1 cellular context compared by ENCODE assay signal in the genomic region with DNA sequence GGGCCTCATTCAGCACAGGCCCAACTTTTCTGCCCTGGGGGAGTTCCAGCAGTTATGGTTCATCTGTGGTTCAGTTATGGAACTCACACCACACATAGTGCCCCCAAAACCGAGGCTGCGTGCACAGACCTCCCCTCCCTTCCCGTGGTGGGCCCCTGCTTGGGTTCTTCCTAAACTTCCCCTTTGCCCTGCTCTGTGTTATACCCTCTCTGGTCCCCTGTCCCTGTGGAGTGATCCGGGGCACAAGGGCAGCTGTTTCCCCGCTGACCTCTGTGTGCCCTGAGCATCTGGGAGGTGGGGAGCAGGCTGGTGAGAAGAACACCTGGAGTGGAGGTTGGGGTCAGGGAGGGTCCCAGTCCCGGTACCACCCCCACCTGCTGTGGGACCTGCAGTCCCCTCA.
TF ChIP-seq lines count a peak whose summit lies in the region.

No MANE protein-coding gene starts in this region.

TF ChIP-seq in H1, 55 proteins besides CTCF, POLR2A, EP300 and RAD21:
- TF ChIP-seq TEAD4 (IDR thresholded peaks at IDR 0.05; ENCODE audit: low read depth, low read length): no peak
- TF ChIP-seq SRF (IDR thresholded peaks at IDR 0.05; ENCODE audit: low read depth, low read length): no peak
- TF ChIP-seq, protein P1, sequence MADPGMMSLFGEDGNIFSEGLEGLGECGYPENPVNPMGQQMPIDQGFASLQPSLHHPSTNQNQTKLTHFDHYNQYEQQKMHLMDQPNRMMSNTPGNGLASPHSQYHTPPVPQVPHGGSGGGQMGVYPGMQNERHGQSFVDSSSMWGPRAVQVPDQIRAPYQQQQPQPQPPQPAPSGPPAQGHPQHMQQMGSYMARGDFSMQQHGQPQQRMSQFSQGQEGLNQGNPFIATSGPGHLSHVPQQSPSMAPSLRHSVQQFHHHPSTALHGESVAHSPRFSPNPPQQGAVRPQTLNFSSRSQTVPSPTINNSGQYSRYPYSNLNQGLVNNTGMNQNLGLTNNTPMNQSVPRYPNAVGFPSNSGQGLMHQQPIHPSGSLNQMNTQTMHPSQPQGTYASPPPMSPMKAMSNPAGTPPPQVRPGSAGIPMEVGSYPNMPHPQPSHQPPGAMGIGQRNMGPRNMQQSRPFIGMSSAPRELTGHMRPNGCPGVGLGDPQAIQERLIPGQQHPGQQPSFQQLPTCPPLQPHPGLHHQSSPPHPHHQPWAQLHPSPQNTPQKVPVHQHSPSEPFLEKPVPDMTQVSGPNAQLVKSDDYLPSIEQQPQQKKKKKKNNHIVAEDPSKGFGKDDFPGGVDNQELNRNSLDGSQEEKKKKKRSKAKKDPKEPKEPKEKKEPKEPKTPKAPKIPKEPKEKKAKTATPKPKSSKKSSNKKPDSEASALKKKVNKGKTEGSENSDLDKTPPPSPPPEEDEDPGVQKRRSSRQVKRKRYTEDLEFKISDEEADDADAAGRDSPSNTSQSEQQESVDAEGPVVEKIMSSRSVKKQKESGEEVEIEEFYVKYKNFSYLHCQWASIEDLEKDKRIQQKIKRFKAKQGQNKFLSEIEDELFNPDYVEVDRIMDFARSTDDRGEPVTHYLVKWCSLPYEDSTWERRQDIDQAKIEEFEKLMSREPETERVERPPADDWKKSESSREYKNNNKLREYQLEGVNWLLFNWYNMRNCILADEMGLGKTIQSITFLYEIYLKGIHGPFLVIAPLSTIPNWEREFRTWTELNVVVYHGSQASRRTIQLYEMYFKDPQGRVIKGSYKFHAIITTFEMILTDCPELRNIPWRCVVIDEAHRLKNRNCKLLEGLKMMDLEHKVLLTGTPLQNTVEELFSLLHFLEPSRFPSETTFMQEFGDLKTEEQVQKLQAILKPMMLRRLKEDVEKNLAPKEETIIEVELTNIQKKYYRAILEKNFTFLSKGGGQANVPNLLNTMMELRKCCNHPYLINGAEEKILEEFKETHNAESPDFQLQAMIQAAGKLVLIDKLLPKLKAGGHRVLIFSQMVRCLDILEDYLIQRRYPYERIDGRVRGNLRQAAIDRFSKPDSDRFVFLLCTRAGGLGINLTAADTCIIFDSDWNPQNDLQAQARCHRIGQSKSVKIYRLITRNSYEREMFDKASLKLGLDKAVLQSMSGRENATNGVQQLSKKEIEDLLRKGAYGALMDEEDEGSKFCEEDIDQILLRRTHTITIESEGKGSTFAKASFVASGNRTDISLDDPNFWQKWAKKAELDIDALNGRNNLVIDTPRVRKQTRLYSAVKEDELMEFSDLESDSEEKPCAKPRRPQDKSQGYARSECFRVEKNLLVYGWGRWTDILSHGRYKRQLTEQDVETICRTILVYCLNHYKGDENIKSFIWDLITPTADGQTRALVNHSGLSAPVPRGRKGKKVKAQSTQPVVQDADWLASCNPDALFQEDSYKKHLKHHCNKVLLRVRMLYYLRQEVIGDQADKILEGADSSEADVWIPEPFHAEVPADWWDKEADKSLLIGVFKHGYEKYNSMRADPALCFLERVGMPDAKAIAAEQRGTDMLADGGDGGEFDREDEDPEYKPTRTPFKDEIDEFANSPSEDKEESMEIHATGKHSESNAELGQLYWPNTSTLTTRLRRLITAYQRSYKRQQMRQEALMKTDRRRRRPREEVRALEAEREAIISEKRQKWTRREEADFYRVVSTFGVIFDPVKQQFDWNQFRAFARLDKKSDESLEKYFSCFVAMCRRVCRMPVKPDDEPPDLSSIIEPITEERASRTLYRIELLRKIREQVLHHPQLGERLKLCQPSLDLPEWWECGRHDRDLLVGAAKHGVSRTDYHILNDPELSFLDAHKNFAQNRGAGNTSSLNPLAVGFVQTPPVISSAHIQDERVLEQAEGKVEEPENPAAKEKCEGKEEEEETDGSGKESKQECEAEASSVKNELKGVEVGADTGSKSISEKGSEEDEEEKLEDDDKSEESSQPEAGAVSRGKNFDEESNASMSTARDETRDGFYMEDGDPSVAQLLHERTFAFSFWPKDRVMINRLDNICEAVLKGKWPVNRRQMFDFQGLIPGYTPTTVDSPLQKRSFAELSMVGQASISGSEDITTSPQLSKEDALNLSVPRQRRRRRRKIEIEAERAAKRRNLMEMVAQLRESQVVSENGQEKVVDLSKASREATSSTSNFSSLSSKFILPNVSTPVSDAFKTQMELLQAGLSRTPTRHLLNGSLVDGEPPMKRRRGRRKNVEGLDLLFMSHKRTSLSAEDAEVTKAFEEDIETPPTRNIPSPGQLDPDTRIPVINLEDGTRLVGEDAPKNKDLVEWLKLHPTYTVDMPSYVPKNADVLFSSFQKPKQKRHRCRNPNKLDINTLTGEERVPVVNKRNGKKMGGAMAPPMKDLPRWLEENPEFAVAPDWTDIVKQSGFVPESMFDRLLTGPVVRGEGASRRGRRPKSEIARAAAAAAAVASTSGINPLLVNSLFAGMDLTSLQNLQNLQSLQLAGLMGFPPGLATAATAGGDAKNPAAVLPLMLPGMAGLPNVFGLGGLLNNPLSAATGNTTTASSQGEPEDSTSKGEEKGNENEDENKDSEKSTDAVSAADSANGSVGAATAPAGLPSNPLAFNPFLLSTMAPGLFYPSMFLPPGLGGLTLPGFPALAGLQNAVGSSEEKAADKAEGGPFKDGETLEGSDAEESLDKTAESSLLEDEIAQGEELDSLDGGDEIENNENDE (IDR thresholded peaks at IDR 0.05; ENCODE audit: insufficient replicate concordance, low read length): no peak
- no peak for TF ChIP-seq BRCA1 (IDR thresholded peaks at IDR 0.05; ENCODE audit: low read depth, low read length)
- TF ChIP-seq HDAC6 (IDR thresholded peaks at IDR 0.05; ENCODE audit: low read depth, low read length): no peak
- TF ChIP-seq, protein P2, sequence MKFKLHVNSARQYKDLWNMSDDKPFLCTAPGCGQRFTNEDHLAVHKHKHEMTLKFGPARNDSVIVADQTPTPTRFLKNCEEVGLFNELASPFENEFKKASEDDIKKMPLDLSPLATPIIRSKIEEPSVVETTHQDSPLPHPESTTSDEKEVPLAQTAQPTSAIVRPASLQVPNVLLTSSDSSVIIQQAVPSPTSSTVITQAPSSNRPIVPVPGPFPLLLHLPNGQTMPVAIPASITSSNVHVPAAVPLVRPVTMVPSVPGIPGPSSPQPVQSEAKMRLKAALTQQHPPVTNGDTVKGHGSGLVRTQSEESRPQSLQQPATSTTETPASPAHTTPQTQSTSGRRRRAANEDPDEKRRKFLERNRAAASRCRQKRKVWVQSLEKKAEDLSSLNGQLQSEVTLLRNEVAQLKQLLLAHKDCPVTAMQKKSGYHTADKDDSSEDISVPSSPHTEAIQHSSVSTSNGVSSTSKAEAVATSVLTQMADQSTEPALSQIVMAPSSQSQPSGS (IDR thresholded peaks at IDR 0.05; ENCODE audit: low read length): no peak
- TF ChIP-seq CBX5 (IDR thresholded peaks at IDR 0.05; ENCODE audit: low read depth, low read length): no peak
- TF ChIP-seq, protein P3, sequence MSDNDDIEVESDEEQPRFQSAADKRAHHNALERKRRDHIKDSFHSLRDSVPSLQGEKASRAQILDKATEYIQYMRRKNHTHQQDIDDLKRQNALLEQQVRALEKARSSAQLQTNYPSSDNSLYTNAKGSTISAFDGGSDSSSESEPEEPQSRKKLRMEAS (IDR thresholded peaks at IDR 0.05): no peak
- no peak for TF ChIP-seq NANOG (IDR thresholded peaks at IDR 0.05; ENCODE audit: insufficient read depth, low read depth, low read length, poor library complexity, severe bottlenecking)
